In the genomic region with DNA sequence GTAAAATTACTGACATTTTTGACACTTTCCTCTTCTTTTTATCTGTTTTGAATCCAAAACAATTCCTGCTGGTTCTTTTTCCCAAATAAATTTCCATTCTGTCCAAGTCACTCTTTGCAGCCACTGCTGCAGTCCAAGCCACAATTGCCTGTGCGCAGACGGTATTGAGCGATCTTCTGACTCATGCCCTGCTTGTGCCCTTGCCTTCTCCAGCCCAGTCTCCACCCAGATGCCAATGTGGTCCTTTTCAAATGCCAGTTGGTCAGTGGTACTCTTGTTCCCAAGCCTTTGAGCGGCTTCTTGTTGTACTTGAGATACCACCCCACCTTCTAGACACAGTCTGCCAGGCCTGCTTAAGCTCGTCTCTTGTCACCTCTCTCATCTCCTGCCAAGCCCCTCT, we compare ENCODE assay signal across 35 cellular contexts.
DNase-seq lines count a peak whose midpoint lies in the region; ATAC-seq and TF ChIP-seq lines count a peak whose summit lies in the region.
"Had no signal": no experiment of that assay in that cellular context is flagged by ENCODE, and none has a peak within 500 bp of the region (broad histone marks: within the 10 kb centered on the region; RNA-seq: fewer than 3 reads in every experiment).

No MANE protein-coding gene starts in this region.

- TF ChIP-seq CTCF in MCF 10A (IDR thresholded peaks at IDR 0.05; ENCODE audit: unreplicated experiment) (no peak), breast epithelium (IDR thresholded peaks at IDR 0.05) (no peak), astrocyte of the spinal cord (IDR thresholded peaks at IDR 0.05; ENCODE audit: low read depth, low read length) (no peak), neural crest cell (conservative IDR thresholded peaks at IDR 0.05) (no peak)

- H3K36me3 ChIP-seq in breast epithelium: no peaks in the 10 kb centered on the region
- H3K36me3 ChIP-seq: cardiac muscle cell, colonic mucosa, right atrium auricular region had no signal

- no peaks in the 10 kb centered on the region for H3K27me3 ChIP-seq in breast epithelium
- H3K27me3 ChIP-seq: cardiac muscle cell, colonic mucosa, foreskin keratinocyte, hepatocyte, right atrium auricular region, spleen had no signal

- CTCF ChIA-PET in MCF 10A (lab: Yijun Ruan, JAX): interaction anchor here (2.6 kb wide), 1 partner anchor 26 kb away, joined by 9 read pairs; no protein-coding TSS in a partner anchor

- H3K9me3 ChIP-seq in breast epithelium: no peaks in the 10 kb centered on the region
- H3K9me3 ChIP-seq: colonic mucosa, right atrium auricular region, spleen had no signal

- DNase-seq in MCF 10A (ENCODE audit: unreplicated experiment) (peak; percentile 53), breast epithelium (ENCODE audit: low spot score in 2 of 2) (no peak), astrocyte of the spinal cord (ENCODE audit: low read depth, low spot score) (peak; percentile 15), neural crest cell (ENCODE audit: low read depth, low spot score) (no peak), NCI-H1930 (lab: John Stamatoyannopoulos, UW) (no peak)
- no peak for DNase-seq in activated CD8-positive, alpha-beta memory T cell treated with anti-CD3 and anti-CD28 coated beads for 24 hours
- DNase-seq: activated CD4-positive, alpha-beta T cell treated with anti-CD3 and anti-CD28 coated beads, Interleukin-2, amount 10 ng/mL, durations not matched to agents 24 days and 14 days; activated CD8-positive, alpha-beta memory T cell treated with anti-CD3 and anti-CD28 coated beads, Interleukin-2, amount 10 ng/mL, durations not matched to agents 7 days and 5 days; activated naive CD4-positive, alpha-beta T cell treated with anti-CD3 and anti-CD28 coated beads for 36 hours; CD4-positive, alpha-beta T cell; colonic mucosa; effector CD8-positive, alpha-beta T cell; erythroblast; foreskin keratinocyte; GOT3; left cardiac atrium; mesendoderm; naive B cell; NCI-H1105 treated with DMSO at 0.1 percent for 48 hours; NCI-H2029 treated with DMSO at 0.1 percent for 48 hours; NCI-H526 treated with DMSO at 0.1 percent for 48 hours; occipital lobe; SHP77 treated with DMSO at 0.1 percent for 48 hours; spleen; WERI-Rb-1 had no signal

- intact Hi-C loops in MCF 10A (cut with micrococcal nuclease): no loop called here
- intact Hi-C loops in breast epithelium (cut with DNase I; ENCODE audit: low total_unique reads): no loop called here

- POLR2A ChIA-PET in MCF 10A (lab: Yijun Ruan, JAX): no interaction called here

- H3K27me3 Mint-ChIP-seq in MCF 10A (ENCODE audit: insufficient read depth, unreplicated experiment) (no peaks in the 10 kb centered on the region), neural crest cell (ENCODE audit: low read depth) (no peaks in the 10 kb centered on the region)
- H3K27me3 Mint-ChIP-seq: activated CD4-positive, alpha-beta T cell treated with anti-CD3 and anti-CD28 coated beads, Interleukin-2, amount 10 ng/mL, durations not matched to agents 24 days and 14 days; activated CD8-positive, alpha-beta memory T cell treated with anti-CD3 and anti-CD28 coated beads, Interleukin-2, amount 10 ng/mL, durations not matched to agents 7 days and 5 days; CD4-positive, alpha-beta T cell; IgD-negative memory B cell; naive B cell had no signal

- peaks cover 16% of the 10 kb centered on the region for H3K36me3 Mint-ChIP-seq in MCF 10A (ENCODE audit: insufficient read depth, unreplicated experiment)
- peaks cover 5% of the 10 kb centered on the region for H3K36me3 Mint-ChIP-seq in neural crest cell (ENCODE audit: low read depth)

- BruUV-seq in MCF 10A (replicated peaks; lab: Mats Ljungman, UMichigan): no TSS peak

- in situ Hi-C loops in astrocyte of the spinal cord (cut with HindIII; ENCODE audit: low sequenced_read_pairs): no loop called here

- no peak overlapping the region for H3K27ac ChIP-seq in breast epithelium
- H3K27ac ChIP-seq: 22Rv1, cardiac muscle cell, colonic mucosa, foreskin keratinocyte, hepatocyte, right atrium auricular region, spleen, WERI-Rb-1 had no signal

- H3K4me1 Mint-ChIP-seq in MCF 10A (ENCODE audit: insufficient read depth, unreplicated experiment): peaks cover 55% of the 10 kb centered on the region
- peaks cover 53% of the 10 kb centered on the region for H3K4me1 Mint-ChIP-seq in neural crest cell

- H3K4me3 ChIP-seq in breast epithelium (no peak overlapping the region), astrocyte of the spinal cord (ENCODE audit: low read depth, low read length) (no peak overlapping the region)
- H3K4me3 ChIP-seq: cardiac muscle cell, colonic mucosa, hepatocyte, right atrium auricular region, spleen had no signal

- peaks cover 4 to 9% of the 10 kb centered on the region in 2 donors for H3K4me1 ChIP-seq in breast epithelium
- H3K4me1 ChIP-seq: colonic mucosa had no signal

- H3K27ac Mint-ChIP-seq in MCF 10A (ENCODE audit: low read depth, unreplicated experiment) (peak overlapping the region; percentile 65), neural crest cell (ENCODE audit: unreplicated experiment) (peak overlapping the region; percentile 9)
- H3K27ac Mint-ChIP-seq: activated CD4-positive, alpha-beta T cell treated with anti-CD3 and anti-CD28 coated beads, Interleukin-2, amount 10 ng/mL, durations not matched to agents 24 days and 14 days; activated CD8-positive, alpha-beta memory T cell treated with anti-CD3 and anti-CD28 coated beads, Interleukin-2, amount 10 ng/mL, durations not matched to agents 7 days and 5 days; activated naive CD4-positive, alpha-beta T cell treated with anti-CD3 and anti-CD28 coated beads for 36 hours; activated T-helper 1 cell treated with anti-CD3 and anti-CD28 coated beads, Interleukin-12 subunit alpha, Interleukin-12 subunit beta, Interleukin-2, Interleukin-4 antibody, amounts not matched to agents 30 ng/mL and 10 ng/mL and 1 ng/mL, durations not matched to agents 14 hours and 24 hours and 36 hours; CD4-positive, alpha-beta T cell; naive B cell; T-helper 2 cell treated with Interferon-gamma antibody and Interleukin-4, amounts not matched to agents 5 μg/mL and 100 μg/mL, for 36 hours had no signal

- ATAC-seq in HG03565 (IDR thresholded peaks at IDR 0.05; ENCODE audit: unreplicated experiment) (no peak), HG02571 (IDR thresholded peaks at IDR 0.05; ENCODE audit: unreplicated experiment) (no peak)
- ATAC-seq: activated CD8-positive, alpha-beta memory T cell treated with anti-CD3 and anti-CD28 coated beads, Interleukin-2, amount 10 ng/mL, durations not matched to agents 7 days and 5 days; foreskin keratinocyte; left cardiac atrium; Panc1 had no signal

- no peak for TF ChIP-seq POLR2A in breast epithelium (IDR thresholded peaks at IDR 0.05)

- H3K9me3 Mint-ChIP-seq in MCF 10A (ENCODE audit: unreplicated experiment) (no peaks in the 10 kb centered on the region), neural crest cell (no peaks in the 10 kb centered on the region)
- H3K9me3 Mint-ChIP-seq: activated CD4-positive, alpha-beta T cell treated with anti-CD3 and anti-CD28 coated beads, Interleukin-2, amount 10 ng/mL, durations not matched to agents 24 days and 14 days; activated naive CD4-positive, alpha-beta T cell treated with anti-CD3 and anti-CD28 coated beads for 36 hours; activated T-helper 1 cell treated with anti-CD3 and anti-CD28 coated beads, Interleukin-12 subunit alpha, Interleukin-12 subunit beta, Interleukin-2, Interleukin-4 antibody, amounts not matched to agents 30 ng/mL and 10 ng/mL and 1 ng/mL, durations not matched to agents 14 hours and 24 hours and 36 hours; CD4-positive, alpha-beta T cell; naive B cell; T-helper 2 cell treated with Interferon-gamma antibody and Interleukin-4, amounts not matched to agents 5 μg/mL and 100 μg/mL, for 36 hours had no signal

- H3K4me3 Mint-ChIP-seq in MCF 10A (ENCODE audit: unreplicated experiment) (no peak overlapping the region), neural crest cell (no peak overlapping the region)
- H3K4me3 Mint-ChIP-seq: activated CD4-positive, alpha-beta T cell treated with anti-CD3 and anti-CD28 coated beads, Interleukin-2, amount 10 ng/mL, durations not matched to agents 24 days and 14 days; activated CD8-positive, alpha-beta memory T cell treated with anti-CD3 and anti-CD28 coated beads, Interleukin-2, amount 10 ng/mL, durations not matched to agents 7 days and 5 days; activated naive CD4-positive, alpha-beta T cell treated with anti-CD3 and anti-CD28 coated beads for 36 hours; activated T-helper 1 cell treated with anti-CD3 and anti-CD28 coated beads, Interleukin-12 subunit alpha, Interleukin-12 subunit beta, Interleukin-2, Interleukin-4 antibody, amounts not matched to agents 30 ng/mL and 10 ng/mL and 1 ng/mL, durations not matched to agents 14 hours and 24 hours and 36 hours; CD4-positive, alpha-beta T cell; IgD-negative memory B cell; naive B cell; T-helper 2 cell treated with Interferon-gamma antibody and Interleukin-4, amounts not matched to agents 5 μg/mL and 100 μg/mL, for 36 hours had no signal

Comparison
In these comparisons a context has a peak if more than half of its experiments do, and no peak if none do; other contexts are left out.
1. DNase-seq: peak in MCF 10A (single experiment) and astrocyte of the spinal cord (single experiment); none in breast epithelium (0 of 2), neural crest cell (single experiment), activated CD8-positive, alpha-beta memory T cell treated with anti-CD3 and anti-CD28 coated beads for 24 hours (single experiment) and NCI-H1930 (0 of 2).